ENCODE assay signal across 9 cellular contexts in the genomic region with DNA sequence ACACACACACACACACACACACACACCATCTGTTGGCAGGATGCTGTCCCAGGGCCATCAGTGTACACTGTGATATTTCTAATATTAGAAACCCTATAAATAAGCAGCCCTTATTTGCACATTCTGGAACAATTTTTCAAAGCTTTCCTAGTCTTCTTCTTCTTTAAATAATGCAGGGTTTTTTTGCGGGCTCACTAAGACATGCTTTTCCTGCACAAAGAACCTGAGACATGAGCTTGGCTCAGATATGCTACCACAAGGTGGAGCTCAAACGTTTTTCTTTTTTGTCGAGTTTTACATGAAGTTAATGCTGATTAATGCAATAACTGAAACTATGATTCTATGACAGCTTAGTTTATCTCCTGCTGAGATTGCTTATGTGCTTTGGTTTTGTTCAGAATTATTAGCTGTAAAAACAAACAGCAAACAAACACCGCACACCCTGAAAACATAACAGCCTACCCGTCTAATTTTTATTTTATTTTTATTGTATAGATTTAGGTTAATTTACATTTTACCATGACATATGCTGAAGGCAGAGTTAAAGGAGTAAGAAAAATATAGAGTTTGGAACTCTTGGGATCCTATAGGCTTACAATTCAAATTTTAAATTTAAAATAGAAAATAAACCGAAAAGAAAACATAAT.
A peak's percentile ranks its signal among the peaks of the same experiment; 100 is the strongest.
DNase-seq lines count a peak whose midpoint lies in the region; ATAC-seq, FAIRE-seq and TF ChIP-seq lines count a peak whose summit lies in the region.
"Had no signal": no experiment of that assay in that cellular context is flagged by ENCODE, and none has a peak within 500 bp of the region (broad histone marks: within the 10 kb centered on the region; RNA-seq: fewer than 3 reads in every experiment).

No MANE protein-coding gene starts in this region.

- H3K27me3 Mint-ChIP-seq in stimulated activated naive CD8-positive, alpha-beta T cell treated with anti-CD3 and anti-CD28 coated beads, Interleukin-15, amount 100 ng/mL, for 72 hours, result no peaks in the 10 kb centered on the region
- peaks cover 3% of the 10 kb centered on the region for H3K27me3 Mint-ChIP-seq in activated T-helper 17 cell treated with anti-CD3 and anti-CD28 coated beads, Interleukin-2, amount 50 U/mL, for 72 hours

- H3K4me3 ChIP-seq in right atrium auricular region, result no peak overlapping the region
- H3K4me3 ChIP-seq in small intestine (ENCODE audit: low read depth in 1 of 2, low read length in 2 of 2), result no peak overlapping the region

- H3K4me1 ChIP-seq in right atrium auricular region (peaks cover 0 to 20% of the 10 kb centered on the region in 2 donors), small intestine (ENCODE audit: control insufficient read depth in 2 of 2, insufficient read depth in 1 of 2, low read depth in 1 of 2, low read length in 1 of 2) (peaks cover 4 to 9% of the 10 kb centered on the region in 2 donors)

- ATAC-seq in stimulated activated naive CD8-positive, alpha-beta T cell treated with anti-CD3 and anti-CD28 coated beads, Interleukin-15, amount 100 ng/mL, for 72 hours, result peak; percentile 48
- no peak for ATAC-seq in stimulated activated naive CD8-positive, alpha-beta T cell treated with anti-CD3 and anti-CD28 coated beads, Interleukin-15, Interleukin-2, amounts not matched to agents 100 U/mL and 50 U/mL, for 24 hours
- ATAC-seq in activated T-helper 17 cell treated with anti-CD3 and anti-CD28 coated beads, Interleukin-2, amount 50 U/mL, for 72 hours (replicated peaks), result peak; percentile 34
- ATAC-seq in HG03095 (IDR thresholded peaks at IDR 0.05; ENCODE audit: unreplicated experiment), result no peak

- H3K36me3 Mint-ChIP-seq in activated T-helper 17 cell treated with anti-CD3 and anti-CD28 coated beads, Interleukin-2, amount 50 U/mL, for 72 hours (ENCODE audit: low read depth), result no peaks in the 10 kb centered on the region

- no peaks in the 10 kb centered on the region for H3K9me3 Mint-ChIP-seq in stimulated activated naive CD8-positive, alpha-beta T cell treated with anti-CD3 and anti-CD28 coated beads, Interleukin-15, amount 100 ng/mL, for 72 hours
- H3K9me3 Mint-ChIP-seq in activated T-helper 17 cell treated with anti-CD3 and anti-CD28 coated beads, Interleukin-2, amount 50 U/mL, for 72 hours, result no peaks in the 10 kb centered on the region

- in situ Hi-C loops in KBM-7 (cut with MboI; ENCODE audit: low pct_unique_long_range_greater_than_20kb, low sequenced_read_pairs), result no loop called here

- H3K9me3 ChIP-seq in right atrium auricular region (no peaks in the 10 kb centered on the region), small intestine (ENCODE audit: control insufficient read depth, low read depth) (no peaks in the 10 kb centered on the region)

- TF ChIP-seq CTCF in right atrium auricular region (IDR thresholded peaks at IDR 0.05), result peak; percentile 41 to 77

- H3K27me3 ChIP-seq in right atrium auricular region (no peaks in the 10 kb centered on the region), small intestine (ENCODE audit: control insufficient read depth in 2 of 2, insufficient read depth in 2 of 2, low read length in 2 of 2) (no peaks in the 10 kb centered on the region)

- H3K27ac ChIP-seq in right atrium auricular region (peak overlapping the region; percentile 32 to 34), small intestine (ENCODE audit: low read depth in 1 of 2, low read length in 1 of 2) (no peak overlapping the region)
- H3K27ac ChIP-seq: epithelial cell of prostate had no signal

- H3K36me3 ChIP-seq in right atrium auricular region, result no peaks in the 10 kb centered on the region
- H3K36me3 ChIP-seq in small intestine (ENCODE audit: control insufficient read depth in 2 of 2, insufficient read depth in 2 of 2, low read length in 2 of 2), result no peaks in the 10 kb centered on the region

- no peaks in the 10 kb centered on the region for H3K4me1 Mint-ChIP-seq in stimulated activated naive CD8-positive, alpha-beta T cell treated with anti-CD3 and anti-CD28 coated beads, Interleukin-15, amount 100 ng/mL, for 72 hours
- H3K4me1 Mint-ChIP-seq in activated T-helper 17 cell treated with anti-CD3 and anti-CD28 coated beads, Interleukin-2, amount 50 U/mL, for 72 hours, result no peaks in the 10 kb centered on the region

- FAIRE-seq in small intestine (lab: Jason Lieb, UNC), result peak; percentile 26

- DNase-seq in stimulated activated naive CD8-positive, alpha-beta T cell treated with anti-CD3 and anti-CD28 coated beads, Interleukin-15, amount 100 ng/mL, for 72 hours, result no peak
- no peak for DNase-seq in stimulated activated naive CD8-positive, alpha-beta T cell treated with anti-CD3 and anti-CD28 coated beads, Interleukin-15, Interleukin-2, amounts not matched to agents 100 U/mL and 50 U/mL, for 24 hours
- peak; percentile 28 for DNase-seq in KBM-7
- no peak for DNase-seq in right atrium auricular region (ENCODE audit: low spot score)
- peak; percentile 74 for DNase-seq in small intestine
- no peak for DNase-seq in cortex of kidney (lab: John Stamatoyannopoulos, UW)

- H3K27ac Mint-ChIP-seq in stimulated activated naive CD8-positive, alpha-beta T cell treated with anti-CD3 and anti-CD28 coated beads, Interleukin-15, amount 100 ng/mL, for 72 hours, result no peak overlapping the region
- no peak overlapping the region for H3K27ac Mint-ChIP-seq in activated T-helper 17 cell treated with anti-CD3 and anti-CD28 coated beads, Interleukin-2, amount 50 U/mL, for 72 hours

- 32 to 37% (median 33%) methylated on average over 6 of the region's 6 CpGs for whole genome bisulfite sequencing in small intestine, 3 donors

- H3K4me3 Mint-ChIP-seq in stimulated activated naive CD8-positive, alpha-beta T cell treated with anti-CD3 and anti-CD28 coated beads, Interleukin-15, amount 100 ng/mL, for 72 hours, result no peak overlapping the region
- no peak overlapping the region for H3K4me3 Mint-ChIP-seq in activated T-helper 17 cell treated with anti-CD3 and anti-CD28 coated beads, Interleukin-2, amount 50 U/mL, for 72 hours

Comparison
In these comparisons a context has a peak if more than half of its experiments do, and no peak if none do; other contexts are left out.
1. ATAC-seq: peak in stimulated activated naive CD8-positive, alpha-beta T cell treated with anti-CD3 and anti-CD28 coated beads, Interleukin-15, amount 100 ng/mL, for 72 hours (single experiment) and activated T-helper 17 cell treated with anti-CD3 and anti-CD28 coated beads, Interleukin-2, amount 50 U/mL, for 72 hours (single experiment); none in stimulated activated naive CD8-positive, alpha-beta T cell treated with anti-CD3 and anti-CD28 coated beads, Interleukin-15, Interleukin-2, amounts not matched to agents 100 U/mL and 50 U/mL, for 24 hours (single experiment) and HG03095 (single experiment).
2. DNase-seq: peak in KBM-7 (single experiment) and small intestine (single experiment); none in stimulated activated naive CD8-positive, alpha-beta T cell treated with anti-CD3 and anti-CD28 coated beads, Interleukin-15, amount 100 ng/mL, for 72 hours (0 of 2), stimulated activated naive CD8-positive, alpha-beta T cell treated with anti-CD3 and anti-CD28 coated beads, Interleukin-15, Interleukin-2, amounts not matched to agents 100 U/mL and 50 U/mL, for 24 hours (single experiment), right atrium auricular region (single experiment) and cortex of kidney (single experiment).
3. H3K27ac ChIP-seq: peak in right atrium auricular region (2 of 2); none in small intestine (0 of 2).